In the genomic region with DNA sequence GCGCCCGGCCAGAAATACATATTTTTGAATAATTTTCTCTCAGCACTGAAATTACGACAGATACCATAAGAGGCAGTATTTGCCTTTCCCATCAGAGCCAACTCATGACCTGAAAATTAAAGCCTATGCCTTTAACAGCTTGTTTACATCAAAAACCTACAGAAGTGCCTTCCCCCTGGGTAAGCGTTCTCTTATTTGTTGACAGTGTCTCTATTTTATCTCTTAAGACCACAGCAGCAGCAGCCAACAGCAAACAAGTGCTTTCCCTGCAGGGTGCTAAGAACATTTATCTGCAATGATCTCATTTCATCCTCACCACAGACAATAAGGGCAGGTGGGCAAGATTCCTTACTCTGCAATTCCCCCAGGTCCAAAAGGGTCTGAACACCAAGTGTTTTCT, we compare ENCODE assay signal across 14 cellular contexts. TPM values are rescaled to one million over a fixed set of nuclear protein-coding genes. Genes with fewer than 3 reads are reported as not detected.
DNase-seq lines count a peak whose midpoint lies in the region; ATAC-seq and TF ChIP-seq lines count a peak whose summit lies in the region.
"Had no signal": no experiment of that assay in that cellular context is flagged by ENCODE, and none has a peak within 500 bp of the region (broad histone marks: within the 10 kb centered on the region; RNA-seq: fewer than 3 reads in every experiment).

No MANE protein-coding gene starts in this region.

- peaks cover 32% of the 10 kb centered on the region for H3K4me1 Mint-ChIP-seq in progenitor cell of endocrine pancreas (ENCODE audit: low read depth)
- peaks cover 23 to 30% of the 10 kb centered on the region in 2 donors for H3K4me1 Mint-ChIP-seq in stimulated activated naive B cell treated with anti-CD40 and anti-IgM and Interleukin-4, amounts not matched to agents 10 μg/mL and 1 μg/mL and 100 μg/mL, for 72 hours

- H3K27me3 ChIP-seq in dorsolateral prefrontal cortex, result no peaks in the 10 kb centered on the region
- H3K27me3 ChIP-seq: Peyer's patch had no signal

- H3K27ac Mint-ChIP-seq in progenitor cell of endocrine pancreas, result peak overlapping the region; percentile 88
- no peak overlapping the region for H3K27ac Mint-ChIP-seq in stimulated activated naive B cell treated with anti-CD40 and anti-IgM and Interleukin-4, amounts not matched to agents 10 μg/mL and 1 μg/mL and 100 μg/mL, for 72 hours
- H3K27ac Mint-ChIP-seq: activated CD4-positive, alpha-beta memory T cell treated with anti-CD3 and anti-CD28 coated beads, Interleukin-2, amount 10 ng/mL, durations not matched to agents 7 days and 5 days had no signal

- no peak for ATAC-seq in HG03045 (IDR thresholded peaks at IDR 0.05; ENCODE audit: unreplicated experiment)
- ATAC-seq in stimulated activated naive B cell treated with anti-CD40 and anti-IgM and Interleukin-4, amounts not matched to agents 10 μg/mL and 1 μg/mL and 100 μg/mL, for 72 hours (replicated peaks), result no peak

- peak overlapping the region in 28 of 59 donors; percentile 8 to 67 (median 49) for H3K27ac ChIP-seq in dorsolateral prefrontal cortex
- H3K27ac ChIP-seq: Peyer's patch had no signal

- no peaks in the 10 kb centered on the region for H3K27me3 Mint-ChIP-seq in progenitor cell of endocrine pancreas
- H3K27me3 Mint-ChIP-seq in stimulated activated naive B cell treated with anti-CD40 and anti-IgM and Interleukin-4, amounts not matched to agents 10 μg/mL and 1 μg/mL and 100 μg/mL, for 72 hours, result no peaks in the 10 kb centered on the region
- H3K27me3 Mint-ChIP-seq: activated CD4-positive, alpha-beta memory T cell treated with anti-CD3 and anti-CD28 coated beads, Interleukin-2, amount 10 ng/mL, durations not matched to agents 7 days and 5 days had no signal

- no peaks in the 10 kb centered on the region for H3K9me3 Mint-ChIP-seq in progenitor cell of endocrine pancreas (ENCODE audit: low read depth)
- no peaks in the 10 kb centered on the region for H3K9me3 Mint-ChIP-seq in stimulated activated naive B cell treated with anti-CD40 and anti-IgM and Interleukin-4, amounts not matched to agents 10 μg/mL and 1 μg/mL and 100 μg/mL, for 72 hours
- H3K9me3 Mint-ChIP-seq: activated CD4-positive, alpha-beta memory T cell treated with anti-CD3 and anti-CD28 coated beads, Interleukin-2, amount 10 ng/mL, durations not matched to agents 7 days and 5 days had no signal

- TF ChIP-seq CTCF in dorsolateral prefrontal cortex (IDR thresholded peaks at IDR 0.05 in 54 of 56, conservative IDR thresholded peaks at IDR 0.05 in 2 of 56; ENCODE audit: low read depth in 1 of 56, partially characterized antibody in 56 of 56), result no peak
- TF ChIP-seq CTCF in progenitor cell of endocrine pancreas (IDR thresholded peaks at IDR 0.05; ENCODE audit: unreplicated experiment), result no peak

- DNase-seq in NCI-H1417 (lab: John Stamatoyannopoulos, UW) (peak in 2 of 3 experiments; percentile 25 to 76), NCI-H1417 treated with DMSO at 0.1 percent for 48 hours (lab: John Stamatoyannopoulos, UW) (no peak), NCI-H2029 (lab: John Stamatoyannopoulos, UW) (peak; percentile 66), dorsolateral prefrontal cortex (no peak), progenitor cell of endocrine pancreas (ENCODE audit: low spot score, unreplicated experiment) (no peak)
- DNase-seq in stimulated activated CD4-positive, alpha-beta T cell treated with anti-CD3 and anti-CD28 coated beads, Interleukin-4, amount 100 ng/mL, for 24 hours, result no peak
- DNase-seq in stimulated activated naive B cell treated with anti-CD40 and anti-IgM and Interleukin-4, amounts not matched to agents 10 μg/mL and 1 μg/mL and 100 μg/mL, for 72 hours, result no peak
- DNase-seq: activated CD4-positive, alpha-beta memory T cell treated with anti-CD3 and anti-CD28 coated beads, Interleukin-2, amount 10 ng/mL, durations not matched to agents 7 days and 5 days; activated gamma-delta T cell; KBM-7; NCI-H2171 treated with DMSO at 0.1 percent for 48 hours; Peyer's patch had no signal

- peak overlapping the region in 55 of 59 donors; percentile 1 to 55 (median 34) for H3K4me3 ChIP-seq in dorsolateral prefrontal cortex
- H3K4me3 ChIP-seq: Peyer's patch had no signal

- H3K4me3 Mint-ChIP-seq in progenitor cell of endocrine pancreas (ENCODE audit: low read depth), result no peak overlapping the region
- no peak overlapping the region for H3K4me3 Mint-ChIP-seq in stimulated activated naive B cell treated with anti-CD40 and anti-IgM and Interleukin-4, amounts not matched to agents 10 μg/mL and 1 μg/mL and 100 μg/mL, for 72 hours
- H3K4me3 Mint-ChIP-seq: activated CD4-positive, alpha-beta memory T cell treated with anti-CD3 and anti-CD28 coated beads, Interleukin-2, amount 10 ng/mL, durations not matched to agents 7 days and 5 days had no signal

- intact Hi-C loops in dorsolateral prefrontal cortex (cut with DNase I), result no loop called here

- H3K36me3 Mint-ChIP-seq in progenitor cell of endocrine pancreas (ENCODE audit: insufficient read depth), result peaks cover 10% of the 10 kb centered on the region
- peaks cover 20 to 30% of the 10 kb centered on the region in 2 donors for H3K36me3 Mint-ChIP-seq in stimulated activated naive B cell treated with anti-CD40 and anti-IgM and Interleukin-4, amounts not matched to agents 10 μg/mL and 1 μg/mL and 100 μg/mL, for 72 hours

RNA-seq across cellular contexts. Expression of gene AKAP8L, which starts 6.0 kb away (rescaled TPM):
- total RNA-seq in dorsolateral prefrontal cortex (100 to 1,000 TPM; 104 to 260 (median 142) TPM), progenitor cell of endocrine pancreas (208 and 228 TPM in 2 replicates)

RNA-seq across cellular contexts. Expression of gene AKAP8, which starts 33.2 kb away (rescaled TPM):
- total RNA-seq in dorsolateral prefrontal cortex (10 to 100 TPM; 18.6 to 51.6 (median 29.6) TPM), progenitor cell of endocrine pancreas (44.0 and 51.9 TPM in 2 replicates)

RNA-seq across cellular contexts. Expression of gene WIZ, which starts 36.9 kb away (rescaled TPM):
- total RNA-seq in dorsolateral prefrontal cortex (10 to 100 TPM; 26.2 to 74.6 (median 41.4) TPM), progenitor cell of endocrine pancreas (60.6 and 61.6 TPM in 2 replicates)

RNA-seq across cellular contexts. Expression of gene RASAL3, which starts 51.5 kb away (rescaled TPM):
- total RNA-seq in dorsolateral prefrontal cortex (10 to 100 TPM in 3 of 120 experiments, 1 to 10 TPM in 113, under 1 TPM in 4; 0.28 to 11.0 (median 3.1) TPM), progenitor cell of endocrine pancreas (not detected in 2 replicates)
- total RNA-seq: A172 had no signal

Comparison
In these comparisons a context has a peak if more than half of its experiments do, and no peak if none do; other contexts are left out.
1. DNase-seq: peak in NCI-H1417 (2 of 3) and NCI-H2029 (single experiment); none in NCI-H1417 treated with DMSO at 0.1 percent for 48 hours (single experiment), dorsolateral prefrontal cortex (0 of 10), progenitor cell of endocrine pancreas (single experiment), stimulated activated CD4-positive, alpha-beta T cell treated with anti-CD3 and anti-CD28 coated beads, Interleukin-4, amount 100 ng/mL, for 24 hours (single experiment) and stimulated activated naive B cell treated with anti-CD40 and anti-IgM and Interleukin-4, amounts not matched to agents 10 μg/mL and 1 μg/mL and 100 μg/mL, for 72 hours (single experiment).